In the genomic region with DNA sequence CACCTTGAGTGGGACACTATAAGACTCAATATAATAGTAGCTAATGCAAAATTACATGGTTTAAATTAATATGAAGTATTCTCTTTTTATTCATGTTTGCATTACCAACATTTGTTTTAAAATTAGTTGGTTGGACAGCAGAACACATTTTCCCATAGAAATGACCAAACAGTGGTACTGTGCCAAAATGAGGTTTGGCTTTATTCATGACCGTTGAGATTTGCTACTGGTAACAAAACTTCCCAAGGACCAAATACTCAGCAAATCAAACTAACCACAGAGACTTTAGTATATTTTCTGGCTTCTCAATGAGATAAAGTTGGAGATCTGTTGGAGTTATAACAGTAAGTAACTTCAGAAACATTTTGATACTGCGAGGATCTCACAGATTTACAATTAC, we compare ENCODE assay signal across 27 cellular contexts.
"Had no signal": no experiment of that assay in that cellular context is flagged by ENCODE, and none has a peak within 500 bp of the region (broad histone marks: within the 10 kb centered on the region; RNA-seq: fewer than 3 reads in every experiment).

No MANE protein-coding gene starts in this region.

- DNase-seq: hippocampal formation; kidney; left colon; left lung; lower lobe of right lung; mammary epithelial cell; mesenchymal stem cell; naive B cell; natural killer cell; nephron progenitor cell; pancreas; posterior cingulate gyrus; retina; right cardiac atrium; stimulated activated CD4-positive, alpha-beta T cell treated with anti-CD3 and anti-CD28 coated beads, Interleukin-12 subunit alpha, Interleukin-12 subunit beta, amount 100 ng/mL, for 4 hours; stimulated activated CD4-positive, alpha-beta T cell treated with anti-CD3 and anti-CD28 coated beads, Interleukin-15, amount 100 ng/mL, for 24 hours; stimulated activated CD4-positive, alpha-beta T cell treated with anti-CD3 and anti-CD28 coated beads, Interleukin-2, amount 100 ng/mL, for 24 hours; stimulated activated CD4-positive, alpha-beta T cell treated with anti-CD3 and anti-CD28 coated beads, Interleukin-4, amount 100 ng/mL, for 1 hour; stimulated activated naive B cell treated with anti-CD40 and anti-IgM and Interleukin-4, amounts not matched to agents 10 μg/mL and 1 μg/mL and 100 μg/mL, for 72 hours; stimulated activated naive CD8-positive, alpha-beta T cell treated with anti-CD3 and anti-CD28 coated beads, Interleukin-15, Interleukin-2, amounts not matched to agents 100 U/mL and 50 U/mL, for 24 hours; stomach; uterus had no signal

- FAIRE-seq: islet of Langerhans, pancreas had no signal

- H3K9me3 ChIP-seq: lower lobe of right lung, pancreas, prostate gland, tibial nerve, uterus had no signal

- H3K4me3 ChIP-seq: left lung, lower lobe of right lung, pancreas, prostate gland, skin epidermis, stomach, tibial nerve, uterus had no signal

- H3K36me3 ChIP-seq: left lung, lower lobe of right lung, pancreas, prostate gland, stomach, tibial nerve, uterus had no signal

- H3K27ac ChIP-seq: left lung, lower lobe of right lung, pancreas, prostate gland, skin epidermis, stomach, tibial nerve, uterus had no signal

- H3K27me3 ChIP-seq: left lung, pancreas, stomach, tibial nerve, uterus had no signal

- H3K4me1 ChIP-seq: left lung, lower lobe of right lung, pancreas, prostate gland, stomach, tibial nerve, uterus had no signal

- ATAC-seq: left colon; left lung; lower lobe of right lung; natural killer cell; pancreas; right cardiac atrium; sciatic nerve; stimulated activated naive B cell treated with anti-CD40 and anti-IgM and Interleukin-4, amounts not matched to agents 10 μg/mL and 1 μg/mL and 100 μg/mL, for 72 hours; stimulated activated naive CD8-positive, alpha-beta T cell treated with anti-CD3 and anti-CD28 coated beads, Interleukin-15, Interleukin-2, amounts not matched to agents 100 U/mL and 50 U/mL, for 24 hours had no signal
